10 cellular contexts compared by ENCODE assay signal in the genomic region with DNA sequence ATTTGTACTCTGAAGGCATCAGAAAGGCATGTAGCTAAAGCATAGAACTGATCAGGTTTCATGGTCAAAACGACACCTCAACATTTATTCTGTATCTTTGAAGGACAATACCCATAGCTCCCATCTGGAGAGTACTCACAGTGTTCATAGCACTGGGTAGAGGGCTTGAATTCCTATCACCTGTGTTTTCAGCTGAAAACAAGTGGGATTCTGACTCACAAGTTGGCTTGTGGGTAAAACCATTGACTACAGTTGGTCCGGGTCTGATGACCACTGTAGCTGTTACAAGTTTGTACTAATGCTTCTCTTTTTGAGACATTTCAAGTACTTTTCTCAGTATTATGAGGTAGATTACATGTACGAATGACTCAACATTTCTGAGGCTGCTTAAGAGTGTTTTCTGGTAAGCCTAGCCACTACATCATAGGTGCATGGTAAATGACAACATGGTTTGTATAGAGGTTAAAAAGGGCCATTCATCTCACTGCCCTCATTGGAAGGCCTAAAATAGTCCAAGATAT.
DNase-seq lines count a peak whose midpoint lies in the region; TF ChIP-seq lines count a peak whose summit lies in the region.
"Had no signal": no experiment of that assay in that cellular context is flagged by ENCODE, and none has a peak within 500 bp of the region (broad histone marks: within the 10 kb centered on the region; RNA-seq: fewer than 3 reads in every experiment).

No MANE protein-coding gene starts in this region.

- H2AFZ ChIP-seq in trophoblast cell (ENCODE audit: insufficient read depth, low read length, poor library complexity): no peak overlapping the region

- no peak for TF ChIP-seq CTCF in HL-60 (IDR thresholded peaks at IDR 0.05; ENCODE audit: insufficient read depth, low read length)

- H4K8ac ChIP-seq in trophoblast cell (ENCODE audit: low read depth, low read length): no peak overlapping the region

- H2BK12ac ChIP-seq in trophoblast cell (ENCODE audit: low read length): no peak overlapping the region

- H3K4ac ChIP-seq in trophoblast cell (ENCODE audit: low read depth, low read length): no peak overlapping the region

- no peak overlapping the region for H2BK5ac ChIP-seq in trophoblast cell (ENCODE audit: low read depth, low read length, poor library complexity)

- no peak overlapping the region for H3K18ac ChIP-seq in trophoblast cell (ENCODE audit: low read length)

- no peak overlapping the region for H4K91ac ChIP-seq in trophoblast cell (ENCODE audit: low read depth, low read length)

- H3K79me1 ChIP-seq in trophoblast cell (ENCODE audit: low read length): no peaks in the 10 kb centered on the region

- H3K27ac ChIP-seq in HL-60 (replicated peaks) (peak overlapping the region; percentile 83), trophoblast cell (ENCODE audit: low read depth, low read length) (no peak overlapping the region)
- H3K27ac ChIP-seq: 22Rv1, SJCRH30 had no signal

- H3K4me3 ChIP-seq in HL-60 (replicated peaks; ENCODE audit: insufficient read depth, low read length) (no peak overlapping the region), trophoblast cell (ENCODE audit: low read depth, low read length) (no peak overlapping the region)
- H3K4me3 ChIP-seq: SJCRH30 had no signal

- H3K9ac ChIP-seq in trophoblast cell (ENCODE audit: low read length): no peak overlapping the region

- H4K12ac ChIP-seq in trophoblast cell (ENCODE audit: low read depth, low read length): no peak overlapping the region

- no peak overlapping the region for H3K14ac ChIP-seq in trophoblast cell (ENCODE audit: low read length)

- H3K36me3 ChIP-seq in trophoblast cell (ENCODE audit: control insufficient read depth in 1 of 2, insufficient read depth in 2 of 2, low read length in 2 of 2): no peaks in the 10 kb centered on the region
- H3K36me3 ChIP-seq: SJCRH30 had no signal

- WGBS in trophoblast cell (ENCODE audit: extremely low coverage, insufficient coverage, insufficient read length): no CpG with 5 or more reads among the region's 3 CpGs

- H2AK5ac ChIP-seq in trophoblast cell (ENCODE audit: low read length): no peak overlapping the region

- H3K27me3 ChIP-seq in HL-60 (ENCODE audit: insufficient read depth, poor library complexity, severe bottlenecking) (no peaks in the 10 kb centered on the region), trophoblast cell (ENCODE audit: insufficient read depth, low read length) (no peaks in the 10 kb centered on the region)
- H3K27me3 ChIP-seq: SJCRH30 had no signal

- no peak overlapping the region for H3K23ac ChIP-seq in trophoblast cell (ENCODE audit: low read length)

- DNase-seq in NCI-H2107 treated with DMSO at 0.1 percent for 48 hours (lab: John Stamatoyannopoulos, UW; ENCODE audit: unreplicated experiment) (peak; percentile 58), NCI-H2107 (lab: John Stamatoyannopoulos, UW) (no peak), HL-60 (ENCODE audit: low read depth in 1 of 2, low spot score in 1 of 2) (peak in 1 of 2 experiments; percentile 61), trophoblast cell (peak; percentile 18 to 52), mucosa of gallbladder (ENCODE audit: low spot score) (no peak), inferior parietal cortex (ENCODE audit: extremely low spot score) (no peak), COLO829 (ENCODE audit: low spot score) (no peak)
- DNase-seq in activated naive CD4-positive, alpha-beta T cell treated with anti-CD3 and anti-CD28 coated beads, Interleukin-2, amount 50 U/mL, for 16 hours: peak; percentile 35

- peaks cover 0 to 3% of the 10 kb centered on the region in 2 experiments for H3K4me1 ChIP-seq in trophoblast cell (ENCODE audit: control insufficient read depth in 1 of 2, insufficient read depth in 2 of 2, low read length in 2 of 2)

- no peaks in the 10 kb centered on the region for H3K9me3 ChIP-seq in trophoblast cell (ENCODE audit: insufficient read depth, low read depth, low read length)
- H3K9me3 ChIP-seq: SJCRH30 had no signal

- H3K4me2 ChIP-seq in trophoblast cell (ENCODE audit: low read length): no peak overlapping the region

- no peaks in the 10 kb centered on the region for H3K79me2 ChIP-seq in trophoblast cell (ENCODE audit: control insufficient read depth, insufficient read depth, low read length, poor library complexity)

- H2BK120ac ChIP-seq in trophoblast cell (ENCODE audit: insufficient read depth, low read length, poor library complexity): no peak overlapping the region

Comparison
In these comparisons a context has a peak if more than half of its experiments do, and no peak if none do; other contexts are left out.
1. DNase-seq: peak in NCI-H2107 treated with DMSO at 0.1 percent for 48 hours (single experiment), activated naive CD4-positive, alpha-beta T cell treated with anti-CD3 and anti-CD28 coated beads, Interleukin-2, amount 50 U/mL, for 16 hours (single experiment) and trophoblast cell (2 of 2); none in NCI-H2107 (single experiment), mucosa of gallbladder (single experiment), inferior parietal cortex (single experiment) and COLO829 (single experiment).